ENCODE assay signal across 1 cellular context in the genomic region with DNA sequence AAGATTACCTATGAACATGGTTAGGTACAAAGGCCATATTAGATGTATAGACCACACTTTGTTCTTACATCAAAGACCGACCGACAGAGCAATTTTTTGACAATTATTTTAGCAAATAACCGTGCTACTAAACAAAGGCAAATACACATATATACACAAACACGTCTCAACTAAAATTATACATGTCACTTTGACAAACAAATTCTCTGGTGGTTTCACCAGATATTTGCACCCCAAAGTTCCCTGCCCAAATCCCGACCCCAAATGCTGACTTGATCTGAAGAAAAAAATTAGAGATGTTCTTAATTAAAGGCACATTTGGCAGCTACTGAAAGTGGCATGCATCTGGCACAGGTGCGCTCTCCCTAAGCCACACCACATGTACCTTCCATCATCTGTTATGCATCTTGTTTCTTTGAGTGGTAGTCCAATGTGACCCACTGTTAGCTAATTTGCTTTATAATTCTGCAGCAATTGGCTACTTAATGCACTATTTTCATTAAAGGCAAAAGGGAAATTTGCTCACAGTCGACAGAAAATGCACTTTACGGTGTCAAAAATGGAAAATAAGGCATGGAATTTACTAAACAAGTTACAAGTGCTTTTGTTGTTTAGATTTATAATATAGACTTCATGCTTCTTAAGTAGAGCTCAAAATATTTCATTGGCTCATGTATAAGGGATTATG.
TF ChIP-seq lines count a peak whose summit lies in the region.

No MANE protein-coding gene starts in this region.

TF ChIP-seq in HepG2, 621 proteins besides CTCF, POLR2A, EP300 and RAD21 (continued from another document and continues in another):
- TF ChIP-seq MAFF (IDR thresholded peaks at IDR 0.05; ENCODE audit: low read depth, low read length), result peak; percentile 23; the same call in 1 of the 2 replicates
- no peak for TF ChIP-seq PAF1 (CRISPR knock-in tag; IDR thresholded peaks at IDR 0.05)
- TF ChIP-seq KLF15 (CRISPR knock-in tag; IDR thresholded peaks at IDR 0.05; ENCODE audit: borderline replicate concordance), result no peak
- no peak for TF ChIP-seq RNF2 (conservative IDR thresholded peaks at IDR 0.05; ENCODE audit: low read depth)
- no peak for TF ChIP-seq TEAD2 (CRISPR knock-in tag; IDR thresholded peaks at IDR 0.05)
- TF ChIP-seq PAWR (CRISPR knock-in tag; IDR thresholded peaks at IDR 0.05; ENCODE audit: borderline replicate concordance), result no peak
- no peak for TF ChIP-seq AHR (CRISPR knock-in tag; IDR thresholded peaks at IDR 0.05)
- no peak for TF ChIP-seq ZNF235 (CRISPR knock-in tag; IDR thresholded peaks at IDR 0.05; ENCODE audit: borderline replicate concordance)
- TF ChIP-seq ADNP (CRISPR knock-in tag; IDR thresholded peaks at IDR 0.05), result no peak
- TF ChIP-seq DRAP1 (CRISPR knock-in tag; IDR thresholded peaks at IDR 0.05), result no peak; the same call in 1 of the 2 replicates
- no peak for TF ChIP-seq MTA1 (CRISPR knock-in tag; IDR thresholded peaks at IDR 0.05; ENCODE audit: borderline replicate concordance)
- TF ChIP-seq RARG (CRISPR knock-in tag; IDR thresholded peaks at IDR 0.05; ENCODE audit: low read depth), result 0 out of 2 replicates have a peak, but pooled peaks have one; percentile 64
- TF ChIP-seq ZNF101 (CRISPR knock-in tag; IDR thresholded peaks at IDR 0.05; ENCODE audit: borderline replicate concordance, low read depth), result no peak
- no peak for TF ChIP-seq SSRP1 (CRISPR knock-in tag; IDR thresholded peaks at IDR 0.05)
- no peak for TF ChIP-seq ZNF776 (CRISPR knock-in tag; IDR thresholded peaks at IDR 0.05)
- TF ChIP-seq ELF4 (CRISPR knock-in tag; IDR thresholded peaks at IDR 0.05; ENCODE audit: borderline replicate concordance), result 0 out of 2 replicates have a peak, but pooled peaks have one; percentile 29
- 0 out of 2 replicates have a peak, but pooled peaks have one; percentile 23 for TF ChIP-seq MIER3 (CRISPR knock-in tag; IDR thresholded peaks at IDR 0.05; ENCODE audit: borderline replicate concordance)
- TF ChIP-seq SIX4 (CRISPR knock-in tag; IDR thresholded peaks at IDR 0.05), result peak; percentile 48; the same call in 1 of the 2 replicates
- no peak for TF ChIP-seq JARID2 (CRISPR knock-in tag; IDR thresholded peaks at IDR 0.05; ENCODE audit: insufficient replicate concordance)
- TF ChIP-seq YEATS4 (CRISPR knock-in tag; IDR thresholded peaks at IDR 0.05; ENCODE audit: borderline replicate concordance), result no peak
- TF ChIP-seq SNAI1 (CRISPR knock-in tag; IDR thresholded peaks at IDR 0.05; ENCODE audit: borderline replicate concordance), result no peak
- no peak for TF ChIP-seq BRD4 (CRISPR knock-in tag; IDR thresholded peaks at IDR 0.05)
- no peak for TF ChIP-seq ATAD3A (CRISPR knock-in tag; IDR thresholded peaks at IDR 0.05)
- no peak for TF ChIP-seq ZNF564 (CRISPR knock-in tag; IDR thresholded peaks at IDR 0.05)
- TF ChIP-seq ZNF773 (CRISPR knock-in tag; IDR thresholded peaks at IDR 0.05; ENCODE audit: borderline replicate concordance), result no peak
- TF ChIP-seq CREBL2 (CRISPR knock-in tag; IDR thresholded peaks at IDR 0.05; ENCODE audit: borderline replicate concordance), result no peak
- no peak for TF ChIP-seq PCBP1 (IDR thresholded peaks at IDR 0.05; ENCODE audit: borderline replicate concordance, low read depth, low read length)
- no peak for TF ChIP-seq DNMT3B (CRISPR knock-in tag; conservative IDR thresholded peaks at IDR 0.05)
- TF ChIP-seq, protein P1, sequence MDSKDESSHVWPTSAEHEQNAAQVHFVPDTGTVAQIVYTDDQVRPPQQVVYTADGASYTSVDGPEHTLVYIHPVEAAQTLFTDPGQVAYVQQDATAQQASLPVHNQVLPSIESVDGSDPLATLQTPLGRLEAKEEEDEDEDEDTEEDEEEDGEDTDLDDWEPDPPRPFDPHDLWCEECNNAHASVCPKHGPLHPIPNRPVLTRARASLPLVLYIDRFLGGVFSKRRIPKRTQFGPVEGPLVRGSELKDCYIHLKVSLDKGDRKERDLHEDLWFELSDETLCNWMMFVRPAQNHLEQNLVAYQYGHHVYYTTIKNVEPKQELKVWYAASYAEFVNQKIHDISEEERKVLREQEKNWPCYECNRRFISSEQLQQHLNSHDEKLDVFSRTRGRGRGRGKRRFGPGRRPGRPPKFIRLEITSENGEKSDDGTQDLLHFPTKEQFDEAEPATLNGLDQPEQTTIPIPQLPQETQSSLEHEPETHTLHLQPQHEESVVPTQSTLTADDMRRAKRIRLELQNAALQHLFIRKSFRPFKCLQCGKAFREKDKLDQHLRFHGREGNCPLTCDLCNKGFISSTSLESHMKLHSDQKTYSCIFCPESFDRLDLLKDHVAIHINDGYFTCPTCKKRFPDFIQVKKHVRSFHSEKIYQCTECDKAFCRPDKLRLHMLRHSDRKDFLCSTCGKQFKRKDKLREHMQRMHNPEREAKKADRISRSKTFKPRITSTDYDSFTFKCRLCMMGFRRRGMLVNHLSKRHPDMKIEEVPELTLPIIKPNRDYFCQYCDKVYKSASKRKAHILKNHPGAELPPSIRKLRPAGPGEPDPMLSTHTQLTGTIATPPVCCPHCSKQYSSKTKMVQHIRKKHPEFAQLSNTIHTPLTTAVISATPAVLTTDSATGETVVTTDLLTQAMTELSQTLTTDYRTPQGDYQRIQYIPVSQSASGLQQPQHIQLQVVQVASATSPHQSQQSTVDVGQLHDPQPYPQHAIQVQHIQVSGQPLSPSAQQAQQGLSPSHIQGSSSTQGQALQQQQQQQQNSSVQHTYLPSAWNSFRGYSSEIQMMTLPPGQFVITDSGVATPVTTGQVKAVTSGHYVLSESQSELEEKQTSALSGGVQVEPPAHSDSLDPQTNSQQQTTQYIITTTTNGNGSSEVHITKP (CRISPR knock-in tag; IDR thresholded peaks at IDR 0.05; ENCODE audit: low read depth), result no peak
- TF ChIP-seq, protein P2, sequence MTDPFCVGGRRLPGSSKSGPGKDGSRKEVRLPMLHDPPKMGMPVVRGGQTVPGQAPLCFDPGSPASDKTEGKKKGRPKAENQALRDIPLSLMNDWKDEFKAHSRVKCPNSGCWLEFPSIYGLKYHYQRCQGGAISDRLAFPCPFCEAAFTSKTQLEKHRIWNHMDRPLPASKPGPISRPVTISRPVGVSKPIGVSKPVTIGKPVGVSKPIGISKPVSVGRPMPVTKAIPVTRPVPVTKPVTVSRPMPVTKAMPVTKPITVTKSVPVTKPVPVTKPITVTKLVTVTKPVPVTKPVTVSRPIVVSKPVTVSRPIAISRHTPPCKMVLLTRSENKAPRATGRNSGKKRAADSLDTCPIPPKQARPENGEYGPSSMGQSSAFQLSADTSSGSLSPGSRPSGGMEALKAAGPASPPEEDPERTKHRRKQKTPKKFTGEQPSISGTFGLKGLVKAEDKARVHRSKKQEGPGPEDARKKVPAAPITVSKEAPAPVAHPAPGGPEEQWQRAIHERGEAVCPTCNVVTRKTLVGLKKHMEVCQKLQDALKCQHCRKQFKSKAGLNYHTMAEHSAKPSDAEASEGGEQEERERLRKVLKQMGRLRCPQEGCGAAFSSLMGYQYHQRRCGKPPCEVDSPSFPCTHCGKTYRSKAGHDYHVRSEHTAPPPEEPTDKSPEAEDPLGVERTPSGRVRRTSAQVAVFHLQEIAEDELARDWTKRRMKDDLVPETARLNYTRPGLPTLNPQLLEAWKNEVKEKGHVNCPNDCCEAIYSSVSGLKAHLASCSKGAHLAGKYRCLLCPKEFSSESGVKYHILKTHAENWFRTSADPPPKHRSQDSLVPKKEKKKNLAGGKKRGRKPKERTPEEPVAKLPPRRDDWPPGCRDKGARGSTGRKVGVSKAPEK (CRISPR knock-in tag; IDR thresholded peaks at IDR 0.05; ENCODE audit: borderline replicate concordance), result no peak
- no peak for TF ChIP-seq PCBP2 (optimal IDR thresholded peaks at IDR 0.05; ENCODE audit: low read depth, low read length, poor library complexity, severe bottlenecking)
- no peak for TF ChIP-seq GTF2F1 (IDR thresholded peaks at IDR 0.05; ENCODE audit: low read length)
- no peak for TF ChIP-seq CENPT (CRISPR knock-in tag; IDR thresholded peaks at IDR 0.05; ENCODE audit: low read depth)
- TF ChIP-seq, protein P3, sequence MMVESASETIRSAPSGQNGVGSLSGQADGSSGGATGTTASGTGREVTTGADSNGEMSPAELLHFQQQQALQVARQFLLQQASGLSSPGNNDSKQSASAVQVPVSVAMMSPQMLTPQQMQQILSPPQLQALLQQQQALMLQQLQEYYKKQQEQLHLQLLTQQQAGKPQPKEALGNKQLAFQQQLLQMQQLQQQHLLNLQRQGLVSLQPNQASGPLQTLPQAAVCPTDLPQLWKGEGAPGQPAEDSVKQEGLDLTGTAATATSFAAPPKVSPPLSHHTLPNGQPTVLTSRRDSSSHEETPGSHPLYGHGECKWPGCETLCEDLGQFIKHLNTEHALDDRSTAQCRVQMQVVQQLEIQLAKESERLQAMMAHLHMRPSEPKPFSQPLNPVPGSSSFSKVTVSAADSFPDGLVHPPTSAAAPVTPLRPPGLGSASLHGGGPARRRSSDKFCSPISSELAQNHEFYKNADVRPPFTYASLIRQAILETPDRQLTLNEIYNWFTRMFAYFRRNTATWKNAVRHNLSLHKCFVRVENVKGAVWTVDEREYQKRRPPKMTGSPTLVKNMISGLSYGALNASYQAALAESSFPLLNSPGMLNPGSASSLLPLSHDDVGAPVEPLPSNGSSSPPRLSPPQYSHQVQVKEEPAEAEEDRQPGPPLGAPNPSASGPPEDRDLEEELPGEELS (CRISPR knock-in tag; IDR thresholded peaks at IDR 0.05), result peak; percentile 96
- TF ChIP-seq ATF6 (CRISPR knock-in tag; conservative IDR thresholded peaks at IDR 0.05), result no peak
- no peak for TF ChIP-seq ZBTB8A (CRISPR knock-in tag; IDR thresholded peaks at IDR 0.05; ENCODE audit: borderline replicate concordance, low read depth)
- TF ChIP-seq U2AF2 (IDR thresholded peaks at IDR 0.05; ENCODE audit: low read depth, low read length), result no peak
- TF ChIP-seq ZBTB34 (CRISPR knock-in tag; IDR thresholded peaks at IDR 0.05), result no peak; the same call in 1 of the 2 replicates
- no peak for TF ChIP-seq ZSCAN31 (CRISPR knock-in tag; IDR thresholded peaks at IDR 0.05; ENCODE audit: low read depth)
- no peak for TF ChIP-seq ZBTB44 (CRISPR knock-in tag; IDR thresholded peaks at IDR 0.05)
- TF ChIP-seq ZNF253 (CRISPR knock-in tag; IDR thresholded peaks at IDR 0.05; ENCODE audit: borderline replicate concordance), result no peak
- no peak for TF ChIP-seq SCMH1 (CRISPR knock-in tag; IDR thresholded peaks at IDR 0.05; ENCODE audit: borderline replicate concordance)
- TF ChIP-seq ZNF772 (CRISPR knock-in tag; IDR thresholded peaks at IDR 0.05), result no peak; the same call in 1 of the 2 replicates
- TF ChIP-seq CHCHD3 (CRISPR knock-in tag; IDR thresholded peaks at IDR 0.05), result no peak
- no peak for TF ChIP-seq NAIF1 (CRISPR knock-in tag; IDR thresholded peaks at IDR 0.05; ENCODE audit: borderline replicate concordance)
- TF ChIP-seq SP4 (CRISPR knock-in tag; IDR thresholded peaks at IDR 0.05), result no peak
- TF ChIP-seq ZNF883 (CRISPR knock-in tag; IDR thresholded peaks at IDR 0.05; ENCODE audit: not compliant biosample characterization), result no peak
- TF ChIP-seq SNRNP70 (IDR thresholded peaks at IDR 0.05; ENCODE audit: low read depth, low read length), result no peak
- TF ChIP-seq, protein P4, sequence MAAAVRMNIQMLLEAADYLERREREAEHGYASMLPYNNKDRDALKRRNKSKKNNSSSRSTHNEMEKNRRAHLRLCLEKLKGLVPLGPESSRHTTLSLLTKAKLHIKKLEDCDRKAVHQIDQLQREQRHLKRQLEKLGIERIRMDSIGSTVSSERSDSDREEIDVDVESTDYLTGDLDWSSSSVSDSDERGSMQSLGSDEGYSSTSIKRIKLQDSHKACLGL (CRISPR knock-in tag; IDR thresholded peaks at IDR 0.05), result no peak
- no peak for TF ChIP-seq HOXA7 (CRISPR knock-in tag; IDR thresholded peaks at IDR 0.05)
- TF ChIP-seq NCOR1 (IDR thresholded peaks at IDR 0.05; ENCODE audit: borderline replicate concordance, low read length), result peak; percentile 99
